ENCODE assay signal across 22 cellular contexts in genomic region chr12:14766649-14767215, GRCh38. TPM values are rescaled to one million over a fixed set of nuclear protein-coding genes. Genes with fewer than 3 reads are reported as not detected.
DNase-seq lines count a peak whose midpoint lies in the region; ATAC-seq and TF ChIP-seq lines count a peak whose summit lies in the region.
"Had no signal": no experiment of that assay in that cellular context is flagged by ENCODE, and none has a peak within 500 bp of the region (broad histone marks: within the 10 kb centered on the region; RNA-seq: fewer than 3 reads in every experiment).

No MANE protein-coding gene starts in this region.

- no TSS peak for BruUV-seq in Caco-2 (replicated peaks; lab: Mats Ljungman, UMichigan)

- H3K36me3 ChIP-seq in Caco-2 (ENCODE audit: control insufficient read depth, insufficient read depth, low read length), result peaks cover 2% of the 10 kb centered on the region; the same call in 1 of the 2 replicates
- peaks cover 0 to 8% (median 0%) of the 10 kb centered on the region in 3 experiments for H3K36me3 ChIP-seq in naive thymus-derived CD4-positive, alpha-beta T cell (ENCODE audit: control insufficient read depth in 2 of 3, insufficient read depth in 3 of 3, low read length in 3 of 3)
- no peaks in the 10 kb centered on the region for H3K36me3 ChIP-seq in aorta (ENCODE audit: control insufficient read depth in 1 of 2, insufficient read depth in 2 of 2, low read length in 1 of 2)
- H3K36me3 ChIP-seq: colonic mucosa, left lung, thoracic aorta had no signal

- H3K27me3 Mint-ChIP-seq in Caco-2 (ENCODE audit: insufficient read depth, unreplicated experiment) (no peaks in the 10 kb centered on the region), WTC11 (ENCODE audit: low read depth) (no peaks in the 10 kb centered on the region; the same call in 1 of the 2 replicates)
- peaks cover 0 to 4% (median 0%) of the 10 kb centered on the region in 5 donors for H3K27me3 Mint-ChIP-seq in naive thymus-derived CD4-positive, alpha-beta T cell
- H3K27me3 Mint-ChIP-seq in activated naive CD4-positive, alpha-beta T cell treated with anti-CD3 and anti-CD28 coated beads, Interleukin-2, amount 10 ng/mL, durations not matched to agents 7 days and 5 days, result peaks cover 5% of the 10 kb centered on the region

- H3K27ac Mint-ChIP-seq in Caco-2 (ENCODE audit: unreplicated experiment) (peak overlapping the region; percentile 65), WTC11 (peak overlapping the region; percentile 78)
- peak overlapping the region in 5 of 9 donors; percentile 7 to 72 (median 18) for H3K27ac Mint-ChIP-seq in naive thymus-derived CD4-positive, alpha-beta T cell
- no peak overlapping the region for H3K27ac Mint-ChIP-seq in activated naive CD4-positive, alpha-beta T cell treated with anti-CD3 and anti-CD28 coated beads, Interleukin-2, amount 10 ng/mL, durations not matched to agents 7 days and 5 days

- H3K4me3 ChIP-seq in Caco-2 (ENCODE audit: low read depth, low read length) (no peak overlapping the region), aorta (ENCODE audit: low read length in 2 of 2) (no peak overlapping the region)
- H3K4me3 ChIP-seq in naive thymus-derived CD4-positive, alpha-beta T cell (ENCODE audit: low read length), result no peak overlapping the region
- H3K4me3 ChIP-seq: colonic mucosa, gastroesophageal sphincter, left lung, thoracic aorta had no signal

- ATAC-seq in WTC11 (no peak), aorta (ENCODE audit: low FRiP score) (no peak)
- ATAC-seq in naive thymus-derived CD4-positive, alpha-beta T cell, result no peak
- ATAC-seq: gastroesophageal sphincter, left lung had no signal

- H3K27me3 ChIP-seq in Caco-2 (replicated peaks; ENCODE audit: control insufficient read depth, insufficient read depth, low read length) (no peaks in the 10 kb centered on the region), aorta (ENCODE audit: control insufficient read depth in 1 of 2, insufficient read depth in 2 of 2, low read length in 1 of 2) (no peaks in the 10 kb centered on the region)
- H3K27me3 ChIP-seq in naive thymus-derived CD4-positive, alpha-beta T cell (ENCODE audit: control insufficient read depth in 2 of 2, insufficient read depth in 2 of 2, low read length in 2 of 2), result no peaks in the 10 kb centered on the region
- H3K27me3 ChIP-seq: colonic mucosa, gastroesophageal sphincter, Peyer's patch had no signal

- H3K4me1 ChIP-seq in Caco-2, result peaks cover 9% of the 10 kb centered on the region; the same call in 1 of the 2 replicates
- H3K4me1 ChIP-seq in naive thymus-derived CD4-positive, alpha-beta T cell (ENCODE audit: control insufficient read depth in 2 of 2, insufficient read depth in 2 of 2, low read length in 2 of 2), result peaks cover 1 to 14% of the 10 kb centered on the region in 2 donors
- no peaks in the 10 kb centered on the region for H3K4me1 ChIP-seq in aorta (ENCODE audit: control insufficient read depth in 1 of 2, insufficient read depth in 2 of 2, low read length in 2 of 2)
- H3K4me1 ChIP-seq: colonic mucosa had no signal

- DNase-seq in DMS53 (lab: John Stamatoyannopoulos, UW), result peak; percentile 41
- no peak for DNase-seq in DMS53 treated with DMSO at 0.1 percent for 48 hours (lab: John Stamatoyannopoulos, UW; ENCODE audit: unreplicated experiment)
- DNase-seq in Caco-2, result no peak
- no peak for DNase-seq in WTC11 (ENCODE audit: low spot score)
- DNase-seq in naive thymus-derived CD4-positive, alpha-beta T cell, result no peak
- DNase-seq in caudate nucleus (lab: John Stamatoyannopoulos, UW), result no peak
- DNase-seq in aorta, result no peak
- DNase-seq in activated naive CD4-positive, alpha-beta T cell treated with anti-CD3 and anti-CD28 coated beads, Interleukin-2, amount 10 ng/mL, durations not matched to agents 7 days and 5 days, result no peak
- DNase-seq: 8988T; colonic mucosa; DND-41; HCEC 1CT; Karpas-422; left lung; NCI-H2171 treated with DMSO at 0.1 percent for 48 hours; NCI-H82; Peyer's patch; SK-N-SH; stimulated activated CD4-positive, alpha-beta T cell treated with anti-CD3 and anti-CD28 coated beads, Interleukin-4, amount 100 ng/mL, for 1 hour had no signal

- H3K4me3 Mint-ChIP-seq in Caco-2 (ENCODE audit: unreplicated experiment) (no peak overlapping the region), WTC11 (peak overlapping the region; percentile 99)
- peak overlapping the region in 8 of 10 donors; percentile 34 to 100 (median 74) for H3K4me3 Mint-ChIP-seq in naive thymus-derived CD4-positive, alpha-beta T cell
- H3K4me3 Mint-ChIP-seq in activated naive CD4-positive, alpha-beta T cell treated with anti-CD3 and anti-CD28 coated beads, Interleukin-2, amount 10 ng/mL, durations not matched to agents 7 days and 5 days, result no peak overlapping the region

- no peak overlapping the region for H3K27ac ChIP-seq in naive thymus-derived CD4-positive, alpha-beta T cell (ENCODE audit: low read depth, low read length)
- H3K27ac ChIP-seq in caudate nucleus (ENCODE audit: low read depth, low read length) (no peak overlapping the region), aorta (ENCODE audit: low read depth in 1 of 2, low read length in 2 of 2) (no peak overlapping the region)
- H3K27ac ChIP-seq: colonic mucosa, gastroesophageal sphincter, left lung, Peyer's patch, thoracic aorta had no signal

- POLR2A ChIA-PET in Caco-2 (lab: Charles Lee) (no interaction called here), WTC11 (lab: Charles Lee) (no interaction called here)
- POLR2A ChIA-PET in naive thymus-derived CD4-positive, alpha-beta T cell (lab: Charles Lee), result no interaction called here

- 94 to 98% methylated on average over 3 of the region's 3 CpGs for WGBS in aorta, 2 donors

- H3K9me3 ChIP-seq in Caco-2 (peaks cover 13% of the 10 kb centered on the region; the same call in 1 of the 2 replicates), aorta (ENCODE audit: control insufficient read depth, low read length) (no peaks in the 10 kb centered on the region)
- H3K9me3 ChIP-seq in naive thymus-derived CD4-positive, alpha-beta T cell (ENCODE audit: control insufficient read depth in 2 of 3, low read length in 3 of 3), result peaks cover 0 to 4% (median 0%) of the 10 kb centered on the region in 3 experiments
- H3K9me3 ChIP-seq: colonic mucosa, left lung, Peyer's patch, SK-N-SH, thoracic aorta had no signal

- TF ChIP-seq CTCF in Caco-2 (IDR thresholded peaks at IDR 0.05; ENCODE audit: insufficient read depth in 1 of 2, low read depth in 1 of 2, low read length in 1 of 2, severe bottlenecking in 1 of 2, unreplicated experiment in 1 of 2) (no peak), WTC11 (IDR thresholded peaks at IDR 0.05) (no peak)

- peaks cover 16% of the 10 kb centered on the region for H3K9me3 Mint-ChIP-seq in Caco-2 (ENCODE audit: unreplicated experiment)
- peaks cover 22% of the 10 kb centered on the region for H3K9me3 Mint-ChIP-seq in WTC11
- peaks cover 0 to 53% (median 19%) of the 10 kb centered on the region in 11 donors for H3K9me3 Mint-ChIP-seq in naive thymus-derived CD4-positive, alpha-beta T cell
- H3K9me3 Mint-ChIP-seq in activated naive CD4-positive, alpha-beta T cell treated with anti-CD3 and anti-CD28 coated beads, Interleukin-2, amount 10 ng/mL, durations not matched to agents 7 days and 5 days, result peaks cover 12% of the 10 kb centered on the region

- peaks cover 15% of the 10 kb centered on the region for H3K4me1 Mint-ChIP-seq in Caco-2 (ENCODE audit: low read depth, unreplicated experiment)
- peaks cover 29% of the 10 kb centered on the region for H3K4me1 Mint-ChIP-seq in WTC11
- H3K4me1 Mint-ChIP-seq in naive thymus-derived CD4-positive, alpha-beta T cell, result peaks cover 15 to 52% (median 31%) of the 10 kb centered on the region in 7 donors
- peaks cover 44% of the 10 kb centered on the region for H3K4me1 Mint-ChIP-seq in activated naive CD4-positive, alpha-beta T cell treated with anti-CD3 and anti-CD28 coated beads, Interleukin-2, amount 10 ng/mL, durations not matched to agents 7 days and 5 days

- peaks cover 75% of the 10 kb centered on the region for H3K36me3 Mint-ChIP-seq in Caco-2 (ENCODE audit: insufficient read depth, unreplicated experiment)
- peaks cover 45% of the 10 kb centered on the region for H3K36me3 Mint-ChIP-seq in WTC11
- peaks cover 19 to 58% (median 53%) of the 10 kb centered on the region in 5 donors for H3K36me3 Mint-ChIP-seq in naive thymus-derived CD4-positive, alpha-beta T cell
- H3K36me3 Mint-ChIP-seq in activated naive CD4-positive, alpha-beta T cell treated with anti-CD3 and anti-CD28 coated beads, Interleukin-2, amount 10 ng/mL, durations not matched to agents 7 days and 5 days, result peaks cover 64% of the 10 kb centered on the region

- intact Hi-C loops in Caco-2 (cut with micrococcal nuclease; ENCODE audit: unreplicated experiment), result no loop called here
- intact Hi-C loops in naive thymus-derived CD4-positive, alpha-beta T cell (cut with micrococcal nuclease), result no loop called here
- intact Hi-C loops in aorta (cut with DNase I), result loop anchor here in 1 of 2 donors (10.0 kb wide), 1 partner anchor 112 kb away; no protein-coding TSS in a partner anchor

- CTCF ChIA-PET in Caco-2 (lab: Charles Lee) (no interaction called here), WTC11 (lab: Charles Lee) (no interaction called here)
- CTCF ChIA-PET in naive thymus-derived CD4-positive, alpha-beta T cell (lab: Charles Lee), result no interaction called here
- CTCF ChIA-PET in activated naive CD4-positive, alpha-beta T cell treated with anti-CD3 and anti-CD28 coated beads, Interleukin-2, amount 10 ng/mL, durations not matched to agents 7 days and 5 days (lab: Charles Lee), result interaction anchor here (1.0 kb wide), 1 partner anchor 120 kb away, joined by 3 read pairs; no protein-coding TSS in a partner anchor

TF ChIP-seq in WTC11, 78 proteins besides CTCF, POLR2A, EP300 and RAD21 (continues in another document):
- TF ChIP-seq EMX1 (CRISPR knock-in tag; IDR thresholded peaks at IDR 0.05) (peak; percentile 53; the same call in 1 of the 2 replicates), ZNF138 (CRISPR knock-in tag; conservative IDR thresholded peaks at IDR 0.05) (no peak), NFATC4 (CRISPR knock-in tag; IDR thresholded peaks at IDR 0.05) (peak; percentile 86; the same call in 1 of the 2 replicates)

RNA-seq across cellular contexts. Expression of gene WBP11, which starts 36.5 kb away (rescaled TPM):
- total RNA-seq in Caco-2 (2022) (159 and 184 TPM in 2 replicates), WTC11 (2021) (98.4 to 111 TPM (median 102 TPM) in 3 replicates), aorta (10 to 100 TPM; 43.2 to 44.7 TPM)
- 100 to 1,000 TPM in 2 of 5 experiments, 10 to 100 TPM in 3; 77.9 to 129 (median 90.4) TPM for total RNA-seq in naive thymus-derived CD4-positive, alpha-beta T cell
- 10 to 100 TPM; 58.5 to 61.2 TPM for polyA plus RNA-seq in naive thymus-derived CD4-positive, alpha-beta T cell
- polyA plus RNA-seq in aorta, result 10 to 100 TPM; 16.9 TPM

RNA-seq across cellular contexts. Expression of gene C12orf60, which starts 36.7 kb away (rescaled TPM):
- total RNA-seq in Caco-2 (2022) (1.8 and 2.8 TPM in 2 replicates), WTC11 (2021) (1.3 to 2.0 TPM (median 1.8 TPM) in 3 replicates), aorta (1 to 10 TPM in 1 of 2 donors, under 1 TPM in 1; 0.91 to 1.1 TPM)
- total RNA-seq in naive thymus-derived CD4-positive, alpha-beta T cell, result 1 to 10 TPM in 2 of 5 experiments, under 1 TPM in 2, not detected in 1; 0.22 to 1.7 (median 1.2) TPM
- polyA plus RNA-seq in naive thymus-derived CD4-positive, alpha-beta T cell, result 1 to 10 TPM in 1 of 2 donors, under 1 TPM in 1; 0.86 to 1.5 TPM
- polyA plus RNA-seq in aorta, result 1 to 10 TPM in 1 of 2 donors, under 1 TPM in 1; 0.56 to 1.9 TPM

RNA-seq across cellular contexts. Expression of gene SMCO3, which starts 47.2 kb away (rescaled TPM):
- total RNA-seq in Caco-2 (2022) (not detected in 2 replicates), WTC11 (2021) (not detected in 3 replicates), aorta (1 to 10 TPM in 1 of 2 donors, under 1 TPM in 1; 0.26 to 1.0 TPM)
- not detected for total RNA-seq in naive thymus-derived CD4-positive, alpha-beta T cell
- polyA plus RNA-seq in naive thymus-derived CD4-positive, alpha-beta T cell, result not detected
- polyA plus RNA-seq in aorta, result 1 to 10 TPM in 1 of 2 donors, under 1 TPM in 1; 0.88 to 3.0 TPM
- total RNA-seq: colonic mucosa, osteocyte, Peyer's patch had no signal

Comparison
In these comparisons a context has a peak if more than half of its experiments do, and no peak if none do; other contexts are left out.
1. H3K4me3 Mint-ChIP-seq: peak in WTC11 (single experiment) and naive thymus-derived CD4-positive, alpha-beta T cell (8 of 10); none in Caco-2 (single experiment) and activated naive CD4-positive, alpha-beta T cell treated with anti-CD3 and anti-CD28 coated beads, Interleukin-2, amount 10 ng/mL, durations not matched to agents 7 days and 5 days (single experiment).